In the genomic region with DNA sequence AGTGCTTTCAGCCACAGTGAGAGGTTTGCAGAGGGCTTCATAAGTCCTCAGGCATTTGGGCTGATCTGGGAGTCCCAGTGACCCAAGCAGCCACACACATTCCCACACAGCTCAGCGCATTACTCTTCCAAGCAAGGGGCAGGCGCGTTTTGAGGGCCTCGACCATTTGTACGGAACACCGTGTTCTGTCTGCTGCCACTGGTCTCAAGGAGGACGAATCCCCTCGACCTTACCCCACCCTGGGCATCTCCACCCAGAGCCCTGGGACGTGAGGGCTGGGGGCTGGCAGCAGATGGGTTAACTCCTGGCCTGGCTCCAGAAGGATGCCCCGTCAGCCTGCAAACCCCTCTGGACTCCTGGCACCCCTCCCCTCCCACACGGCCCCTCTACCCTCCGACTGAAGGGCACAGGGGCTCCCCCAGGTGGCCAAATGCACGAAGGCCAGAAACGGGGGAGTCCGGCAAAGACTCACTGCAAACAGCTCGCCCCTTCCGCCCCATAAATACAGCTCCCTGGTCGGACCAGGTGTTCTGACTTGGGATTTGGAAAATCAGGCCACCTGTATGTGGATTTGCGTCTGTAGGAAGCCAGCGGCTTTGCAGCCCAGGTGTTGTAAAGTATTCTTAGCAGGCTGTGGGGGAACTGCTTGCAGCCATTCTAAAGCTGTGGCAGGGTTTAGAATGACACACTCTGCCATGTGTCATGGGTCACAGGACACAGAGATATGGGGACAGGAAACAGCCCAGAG, we compare ENCODE assay signal across 8 cellular contexts. TPM values are rescaled to one million over a fixed set of nuclear protein-coding genes. Genes with fewer than 3 reads are reported as not detected.
DNase-seq lines count a peak whose midpoint lies in the region; ATAC-seq, FAIRE-seq and TF ChIP-seq lines count a peak whose summit lies in the region.

No MANE protein-coding gene starts in this region.

- H3K36me3 ChIP-seq in Loucy (ENCODE audit: insufficient read depth, low read length) (no peaks in the 10 kb centered on the region), K562 (ENCODE audit: control insufficient read depth, insufficient read depth, low read length) (no peaks in the 10 kb centered on the region), spleen (no peaks in the 10 kb centered on the region)

- no peaks in the 10 kb centered on the region for H3K36me3 Mint-ChIP-seq in immature natural killer cell

- intact Hi-C loops in K562 (cut with micrococcal nuclease) (loop anchor here (1.0 to 5.0 kb wide), 3 partner anchors 62 to 113 kb away; partner anchors contain the start of gene COPS7B), spleen (cut with DNase I; ENCODE audit: low total_unique reads) (loop anchor here (5.0 kb wide), 1 partner anchor 62 kb away; no protein-coding TSS in a partner anchor)

- in situ Hi-C loops in K562 (cut with MboI): loop anchor here (5.0 kb wide), 2 partner anchors 38 to 62 kb away; no protein-coding TSS in a partner anchor

- H4K20me1 ChIP-seq in Loucy (ENCODE audit: insufficient read depth, low read length, poor library complexity, severe bottlenecking) (no peaks in the 10 kb centered on the region), K562 (replicated peaks; ENCODE audit: control insufficient read depth, insufficient read depth, low read length) (no peaks in the 10 kb centered on the region)

- H3F3A ChIP-seq in Loucy (ENCODE audit: low read depth): no peaks in the 10 kb centered on the region

- H3K4me3 ChIP-seq in Loucy (ENCODE audit: low read length, poor library complexity, severe bottlenecking) (peak overlapping the region; percentile 58), K562 (no peak overlapping the region), spleen (peak overlapping the region in 1 of 8 donors; percentile 39)

- H3K27ac ChIP-seq in K562 (ENCODE audit: extremely low read depth, low read depth, low read length) (peak overlapping the region; percentile 48; the same call in 1 of the 3 replicates), spleen (peak overlapping the region; percentile 36 to 93 (median 88))

- no peak overlapping the region for H3K4me3 Mint-ChIP-seq in immature natural killer cell

- FAIRE-seq in K562 (lab: Jason Lieb, UNC): peak; percentile 66

- DNase-seq in DMS114 treated with DMSO at 0.1 percent for 48 hours (lab: John Stamatoyannopoulos, UW; ENCODE audit: unreplicated experiment) (peak; percentile 45), T-helper 9 cell (peak; percentile 41), K562 (ENCODE audit: extremely low read depth in 1 of 4, low spot score in 3 of 4) (peak; percentile 56 to 69 (median 62)), immature natural killer cell (peak; percentile 45 to 51 (median 46)), spleen (peak; percentile 92), putamen (ENCODE audit: low spot score) (no peak)

- H3K27me3 ChIP-seq in Loucy (ENCODE audit: insufficient read depth, low read length, poor library complexity, severe bottlenecking) (no peaks in the 10 kb centered on the region), K562 (ENCODE audit: control insufficient read depth in 2 of 2, insufficient read depth in 2 of 2, low read length in 2 of 2) (no peaks in the 10 kb centered on the region), spleen (replicated peaks in 1 of 7) (no peaks in the 10 kb centered on the region)

- TF ChIP-seq POLR2A in K562 (conservative IDR thresholded peaks at IDR 0.05) (no peak), spleen (IDR thresholded peaks at IDR 0.05) (no peak)

- no TSS peak for BruUV-seq in K562 (replicated peaks; lab: Mats Ljungman, UMichigan)

- H3K9ac ChIP-seq in Loucy (ENCODE audit: low read depth, low read length, poor library complexity, severe bottlenecking): peak overlapping the region; percentile 31
- peak overlapping the region in 1 of 2 experiments; percentile 8; a peak in 1 of 4 replicates for H3K9ac ChIP-seq in K562 (ENCODE audit: insufficient read depth in 1 of 2, low read depth in 2 of 2, low read length in 2 of 2)

- peak overlapping the region; percentile 62 for H3K4me2 ChIP-seq in Loucy (ENCODE audit: low read depth, low read length, poor library complexity, severe bottlenecking)
- peak overlapping the region; percentile 50; the same call in 1 of the 2 replicates for H3K4me2 ChIP-seq in K562 (ENCODE audit: insufficient read depth, low read length)

- TF ChIP-seq RAD21 in K562 (CRISPR knock-in tag; conservative IDR thresholded peaks at IDR 0.05 in 1 of 2, IDR thresholded peaks at IDR 0.05 in 1 of 2): peak; percentile 70 to 75

- WGBS in K562 (ENCODE audit: insufficient coverage, low coverage, missing lambda C conversion rate): 29% methylated on average over 19 of the region's 20 CpGs
- WGBS in spleen, 5 donors: 27 to 38% (median 31%) methylated on average over 16 to 20 of the region's 20 CpGs

- CTCF ChIA-PET in K562 (lab: Yijun Ruan, JAX; ENCODE audit: low intra/inter-chr PET ratio): interaction anchor here (1.3 to 1.6 kb wide), 2 partner anchors 39 to 62 kb away, joined by 4 to 9 read pairs; no protein-coding TSS in a partner anchor

- TF ChIP-seq EP300 in K562 (IDR thresholded peaks at IDR 0.05; ENCODE audit: low read length): no peak

- no peaks in the 10 kb centered on the region for H3K9me3 Mint-ChIP-seq in immature natural killer cell

- TF ChIP-seq CTCF in Loucy (conservative IDR thresholded peaks at IDR 0.05; ENCODE audit: low read length): peak; percentile 92
- peak; percentile 70 to 80 (median 76) for TF ChIP-seq CTCF in K562 (IDR thresholded peaks at IDR 0.05 in 2 of 3, conservative IDR thresholded peaks at IDR 0.05 in 1 of 3; ENCODE audit: insufficient read depth in 2 of 3, low read depth in 1 of 3, low read length in 3 of 3)
- TF ChIP-seq CTCF in spleen (IDR thresholded peaks at IDR 0.05 in 8 of 11, conservative IDR thresholded peaks at IDR 0.05 in 3 of 11): peak; percentile 61 to 91 (median 86)

- peaks cover 4% of the 10 kb centered on the region; the same call in 1 of the 2 replicates for H3K79me2 ChIP-seq in Loucy (ENCODE audit: insufficient read depth, low read length)
- no peaks in the 10 kb centered on the region for H3K79me2 ChIP-seq in K562 (ENCODE audit: control insufficient read depth, insufficient read depth, low read length)

- H3K4me1 Mint-ChIP-seq in immature natural killer cell: peaks cover 5 to 9% of the 10 kb centered on the region in 2 donors

- no peaks in the 10 kb centered on the region for H3K9me1 ChIP-seq in K562 (ENCODE audit: control insufficient read depth, insufficient read depth, low read length)

- H3K4me1 ChIP-seq in Loucy (ENCODE audit: insufficient read depth, low read length, poor library complexity, severe bottlenecking) (peaks cover 48% of the 10 kb centered on the region), K562 (replicated peaks in 1 of 2; ENCODE audit: control insufficient read depth in 2 of 2, insufficient read depth in 2 of 2, low read length in 2 of 2) (peaks cover 19 to 43% of the 10 kb centered on the region in 2 experiments), spleen (peaks cover 33 to 80% (median 73%) of the 10 kb centered on the region in 6 donors)

- peak; percentile 32 for ATAC-seq in GM21423 (IDR thresholded peaks at IDR 0.05; ENCODE audit: unreplicated experiment)
- ATAC-seq in K562: peak; percentile 75

- POLR2A ChIA-PET in K562 (lab: Yijun Ruan, JAX): interaction anchor here (0.6 to 1.2 kb wide), 5 partner anchors 22 to 104 kb away, joined by 3 to 9 read pairs (median 4); no protein-coding TSS in a partner anchor

- no peaks in the 10 kb centered on the region for H3K9me2 ChIP-seq in Loucy (replicated peaks; ENCODE audit: low read depth, low read length)

- H3K27ac Mint-ChIP-seq in immature natural killer cell: peak overlapping the region in 1 of 6 donors; percentile 16

- H3K9me3 ChIP-seq in Loucy (ENCODE audit: insufficient read depth, low read depth, low read length) (no peaks in the 10 kb centered on the region), K562 (replicated peaks; ENCODE audit: control insufficient read depth, insufficient read depth, low read depth, low read length) (no peaks in the 10 kb centered on the region), spleen (no peaks in the 10 kb centered on the region)

- peak overlapping the region; percentile 91 for H2AFZ ChIP-seq in Loucy (ENCODE audit: low read length)
- peak overlapping the region; percentile 88 for H2AFZ ChIP-seq in K562 (ENCODE audit: low read depth, low read length)

- peaks cover 3 to 6% (median 3%) of the 10 kb centered on the region in 3 donors for H3K27me3 Mint-ChIP-seq in immature natural killer cell (ENCODE audit: low read depth in 3 of 3)

TF ChIP-seq in K562, 482 proteins besides CTCF, POLR2A, EP300 and RAD21 (continues in another document):
- TF ChIP-seq ARID1B (IDR thresholded peaks at IDR 0.05) (0 out of 2 replicates have a peak, but pooled peaks have one; percentile 20), TCF7L2 (IDR thresholded peaks at IDR 0.05; ENCODE audit: low read depth, low read length) (no peak), HDAC1 (IDR thresholded peaks at IDR 0.05) (no peak)

RNA-seq across cellular contexts. Expression of gene PTMA, which starts 33.6 kb away (rescaled TPM):
- 105 and 138 TPM in 2 replicates for total RNA-seq in K562 (2011; cell fraction: chromatin; rRNA removed; ENCODE audit: low replicate concordance)
- total RNA-seq in K562 (2011; cell fraction: nucleolus; rRNA removed): 82.0 and 91.6 TPM in 2 replicates
- 112 and 117 TPM in 2 replicates for total RNA-seq in K562 (2011; cell fraction: nucleoplasm; rRNA removed)
- total RNA-seq in K562 (2014; rRNA removed): 1,354 and 1,439 TPM in 2 replicates
- 1,578 and 1,698 TPM in 2 replicates for total RNA-seq in K562 (2014; rRNA removed; fragmentation: Illumina TruSeq; extraction: Trizol)
- 1,925 and 1,943 TPM in 2 replicates for total RNA-seq in K562 (2015; rRNA removed; fragmentation: Illumina TruSeq; extraction: Trizol)
- 1,166 and 1,193 TPM in 2 replicates for total RNA-seq in K562 (2021)
- polyA plus RNA-seq in K562 (2011; rRNA removed): 323 and 429 TPM in 2 replicates
- 269 and 283 TPM in 2 replicates for polyA plus RNA-seq in K562 (2011; cell fraction: cytosol; rRNA removed)
- 236 and 242 TPM in 2 replicates for polyA plus RNA-seq in K562 (2011; cell fraction: nucleus; rRNA removed)
- 643 and 1,309 TPM in 2 replicates for polyA plus RNA-seq in K562 (2012)
- 2,277 and 2,322 TPM in 2 replicates for polyA plus RNA-seq in K562 (2014; fragmentation: Illumina TruSeq; extraction: Trizol)
- 1,000 to 10,000 TPM; 1,265 to 1,905 TPM for polyA plus RNA-seq in K562 (2014; fragmentation: Nextera tagmentation; extraction: Ambion mirVana)
- polyA plus RNA-seq in K562 (2014; rRNA removed): 1,557 and 1,903 TPM in 2 replicates
- 500 and 593 TPM in 2 replicates for polyA minus RNA-seq in K562 (2011; rRNA and poly(A)+ RNA removed)
- polyA minus RNA-seq in K562 (2011; cell fraction: cytosol; rRNA and poly(A)+ RNA removed): 402 and 486 TPM in 2 replicates
- polyA minus RNA-seq in K562 (2011; cell fraction: nucleus; rRNA and poly(A)+ RNA removed): 80.0 and 144 TPM in 2 replicates
- polyA plus RNA-seq in immature natural killer cell: 1,000 to 10,000 TPM in 2 of 3 donors, 100 to 1,000 TPM in 1; 953 to 2,361 (median 1,987) TPM
- total RNA-seq in spleen: 100 to 1,000 TPM; 509 to 901 (median 767) TPM
- polyA plus RNA-seq in spleen: 1,000 to 10,000 TPM; 1,653 to 2,114 (median 1,725) TPM
